1 cellular context compared by ENCODE assay signal in the genomic region with DNA sequence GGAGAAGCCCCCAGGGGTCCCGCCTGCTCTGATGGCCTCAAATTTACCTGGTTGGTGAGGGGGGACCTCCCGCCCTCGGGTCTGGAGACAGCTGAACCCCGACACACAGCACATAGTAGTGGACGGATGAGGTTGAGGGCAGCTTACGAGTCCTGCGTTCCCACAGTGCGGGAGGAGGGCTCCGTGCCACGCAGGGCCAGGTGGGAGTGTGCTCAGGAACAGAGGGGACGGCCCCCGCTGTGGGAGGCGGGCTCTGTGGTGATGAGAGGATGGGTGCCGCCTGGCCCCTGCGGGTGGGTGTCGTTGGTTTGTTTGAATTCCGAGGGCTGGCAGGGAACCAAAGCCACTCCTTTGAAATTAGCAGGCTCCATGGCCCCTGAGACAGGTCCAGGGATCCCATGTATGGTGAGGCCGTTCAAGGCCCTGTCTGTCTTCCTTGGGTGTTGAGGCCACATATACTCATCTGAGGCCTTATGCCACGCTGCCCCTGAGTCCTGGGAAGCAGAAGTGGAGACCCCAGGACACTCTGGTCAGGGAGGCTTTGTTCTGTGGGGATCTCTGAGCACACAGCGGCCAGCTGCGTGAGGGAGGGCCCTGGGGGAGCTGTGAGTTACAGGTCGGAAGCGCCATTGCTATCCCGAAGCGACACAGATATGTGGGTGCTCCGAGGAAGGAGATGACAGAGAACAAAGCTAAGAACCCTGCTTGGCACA.
TF ChIP-seq lines count a peak whose summit lies in the region.

No MANE protein-coding gene starts in this region.

TF ChIP-seq in WTC11, 78 proteins besides CTCF, POLR2A, EP300 and RAD21 (continued from another document):
- TF ChIP-seq, protein P1, sequence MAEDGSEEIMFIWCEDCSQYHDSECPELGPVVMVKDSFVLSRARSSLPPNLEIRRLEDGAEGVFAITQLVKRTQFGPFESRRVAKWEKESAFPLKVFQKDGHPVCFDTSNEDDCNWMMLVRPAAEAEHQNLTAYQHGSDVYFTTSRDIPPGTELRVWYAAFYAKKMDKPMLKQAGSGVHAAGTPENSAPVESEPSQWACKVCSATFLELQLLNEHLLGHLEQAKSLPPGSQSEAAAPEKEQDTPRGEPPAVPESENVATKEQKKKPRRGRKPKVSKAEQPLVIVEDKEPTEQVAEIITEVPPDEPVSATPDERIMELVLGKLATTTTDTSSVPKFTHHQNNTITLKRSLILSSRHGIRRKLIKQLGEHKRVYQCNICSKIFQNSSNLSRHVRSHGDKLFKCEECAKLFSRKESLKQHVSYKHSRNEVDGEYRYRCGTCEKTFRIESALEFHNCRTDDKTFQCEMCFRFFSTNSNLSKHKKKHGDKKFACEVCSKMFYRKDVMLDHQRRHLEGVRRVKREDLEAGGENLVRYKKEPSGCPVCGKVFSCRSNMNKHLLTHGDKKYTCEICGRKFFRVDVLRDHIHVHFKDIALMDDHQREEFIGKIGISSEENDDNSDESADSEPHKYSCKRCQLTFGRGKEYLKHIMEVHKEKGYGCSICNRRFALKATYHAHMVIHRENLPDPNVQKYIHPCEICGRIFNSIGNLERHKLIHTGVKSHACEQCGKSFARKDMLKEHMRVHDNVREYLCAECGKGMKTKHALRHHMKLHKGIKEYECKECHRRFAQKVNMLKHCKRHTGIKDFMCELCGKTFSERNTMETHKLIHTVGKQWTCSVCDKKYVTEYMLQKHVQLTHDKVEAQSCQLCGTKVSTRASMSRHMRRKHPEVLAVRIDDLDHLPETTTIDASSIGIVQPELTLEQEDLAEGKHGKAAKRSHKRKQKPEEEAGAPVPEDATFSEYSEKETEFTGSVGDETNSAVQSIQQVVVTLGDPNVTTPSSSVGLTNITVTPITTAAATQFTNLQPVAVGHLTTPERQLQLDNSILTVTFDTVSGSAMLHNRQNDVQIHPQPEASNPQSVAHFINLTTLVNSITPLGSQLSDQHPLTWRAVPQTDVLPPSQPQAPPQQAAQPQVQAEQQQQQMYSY (CRISPR knock-in tag; IDR thresholded peaks at IDR 0.05): no peak
- no peak for TF ChIP-seq SMAD4 (CRISPR knock-in tag; IDR thresholded peaks at IDR 0.05)
- TF ChIP-seq JAZF1 (CRISPR knock-in tag; IDR thresholded peaks at IDR 0.05): no peak
- no peak for TF ChIP-seq RORB (CRISPR knock-in tag; IDR thresholded peaks at IDR 0.05)
